Comparison of ENCODE assay signal across 1 cellular context in the genomic region with DNA sequence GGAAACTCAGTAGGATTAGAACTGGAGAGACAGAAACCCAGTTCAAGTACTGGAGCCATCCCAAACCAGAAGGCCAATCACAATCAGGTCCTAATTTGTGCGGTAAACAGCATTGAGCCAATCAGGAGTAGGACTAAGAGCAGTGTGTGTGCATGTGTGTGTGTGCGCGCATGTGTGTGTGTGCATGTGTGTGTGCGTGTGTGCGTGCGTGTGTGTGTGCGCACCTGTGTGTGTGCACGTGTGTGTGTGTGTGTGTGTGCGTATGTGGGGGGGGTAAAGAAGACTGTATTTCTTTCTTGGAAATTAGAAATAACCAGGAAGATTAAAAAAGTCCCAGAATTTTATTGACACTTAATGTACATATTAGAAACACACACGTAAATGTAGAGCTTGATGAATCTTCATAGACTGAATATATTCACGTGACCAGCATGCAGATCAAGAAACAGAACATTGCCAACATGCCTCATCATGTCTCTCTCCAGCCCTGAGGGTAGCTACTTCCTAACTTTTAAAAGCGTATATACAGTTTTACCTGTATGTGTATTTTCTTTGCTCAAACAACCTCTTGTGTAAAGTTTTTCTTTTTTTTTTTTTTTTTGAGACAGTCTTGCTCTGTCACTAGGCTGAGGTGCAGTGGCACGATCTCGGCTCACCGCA.
TF ChIP-seq lines count a peak whose summit lies in the region.

No MANE protein-coding gene starts in this region.

TF ChIP-seq in HepG2, 621 proteins besides CTCF, POLR2A, EP300 and RAD21:
- TF ChIP-seq FOXA3 (CRISPR knock-in tag; IDR thresholded peaks at IDR 0.05) (no peak), ZNF83 (CRISPR knock-in tag; IDR thresholded peaks at IDR 0.05; ENCODE audit: borderline replicate concordance) (no peak), SETDB1 (CRISPR knock-in tag; IDR thresholded peaks at IDR 0.05; ENCODE audit: borderline replicate concordance) (no peak), SIN3B (IDR thresholded peaks at IDR 0.05; ENCODE audit: low read length) (no peak), BORCS8-MEF2B (CRISPR knock-in tag; IDR thresholded peaks at IDR 0.05) (no peak)
- TF ChIP-seq, protein P1, sequence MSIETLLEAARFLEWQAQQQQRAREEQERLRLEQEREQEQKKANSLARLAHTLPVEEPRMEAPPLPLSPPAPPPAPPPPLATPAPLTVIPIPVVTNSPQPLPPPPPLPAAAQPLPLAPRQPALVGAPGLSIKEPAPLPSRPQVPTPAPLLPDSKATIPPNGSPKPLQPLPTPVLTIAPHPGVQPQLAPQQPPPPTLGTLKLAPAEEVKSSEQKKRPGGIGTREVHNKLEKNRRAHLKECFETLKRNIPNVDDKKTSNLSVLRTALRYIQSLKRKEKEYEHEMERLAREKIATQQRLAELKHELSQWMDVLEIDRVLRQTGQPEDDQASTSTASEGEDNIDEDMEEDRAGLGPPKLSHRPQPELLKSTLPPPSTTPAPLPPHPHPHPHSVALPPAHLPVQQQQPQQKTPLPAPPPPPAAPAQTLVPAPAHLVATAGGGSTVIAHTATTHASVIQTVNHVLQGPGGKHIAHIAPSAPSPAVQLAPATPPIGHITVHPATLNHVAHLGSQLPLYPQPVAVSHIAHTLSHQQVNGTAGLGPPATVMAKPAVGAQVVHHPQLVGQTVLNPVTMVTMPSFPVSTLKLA (IDR thresholded peaks at IDR 0.05), result peak; percentile 29; the same call in 1 of the 2 replicates
